ENCODE assay signal across 18 cellular contexts in genomic region chr1:227654858-227655752, GRCh38.
DNase-seq lines count a peak whose midpoint lies in the region; ATAC-seq lines count a peak whose summit lies in the region.
"Had no signal": no experiment of that assay in that cellular context is flagged by ENCODE, and none has a peak within 500 bp of the region (broad histone marks: within the 10 kb centered on the region; RNA-seq: fewer than 3 reads in every experiment).

No MANE protein-coding gene starts in this region.

- H3K9me3 Mint-ChIP-seq in CD4-positive, CD25-positive, alpha-beta regulatory T cell, result peaks cover 0 to 70% (median 23%) of the 10 kb centered on the region in 7 donors

- H3K27ac ChIP-seq in CD4-positive, CD25-positive, alpha-beta regulatory T cell (ENCODE audit: insufficient read depth, low read length, poor library complexity, severe bottlenecking), result no peak overlapping the region
- no peak overlapping the region for H3K27ac ChIP-seq in HUES48 (ENCODE audit: low read depth, low read length)
- H3K27ac ChIP-seq: gastrocnemius medialis, left ventricle myocardium inferior, parathyroid adenoma, testis had no signal

- H3K4me3 Mint-ChIP-seq in CD4-positive, CD25-positive, alpha-beta regulatory T cell, result no peak overlapping the region

- no peak overlapping the region for H3K9ac ChIP-seq in HUES48 (ENCODE audit: low read depth, low read length)
- H3K9ac ChIP-seq: parathyroid adenoma had no signal

- no peaks in the 10 kb centered on the region for H3K27me3 Mint-ChIP-seq in CD4-positive, CD25-positive, alpha-beta regulatory T cell

- H3K36me3 ChIP-seq in CD4-positive, CD25-positive, alpha-beta regulatory T cell (ENCODE audit: control insufficient read depth, insufficient read depth, low read length), result peaks cover 35% of the 10 kb centered on the region
- peaks cover 47% of the 10 kb centered on the region for H3K36me3 ChIP-seq in HUES48 (ENCODE audit: control insufficient read depth, insufficient read depth, low read length)

- no peak for DNase-seq in CD4-positive, CD25-positive, alpha-beta regulatory T cell
- DNase-seq in amniotic epithelial cell (ENCODE audit: low read depth), result peak; percentile 3
- DNase-seq in kidney tubule cell (ENCODE audit: low spot score), result peak; percentile 2
- DNase-seq in NCI-H1436 treated with DMSO at 0.1 percent for 48 hours (lab: John Stamatoyannopoulos, UW), result no peak
- DNase-seq in GDM1 (lab: John Stamatoyannopoulos, UW), result no peak
- no peak for DNase-seq in NCI-H1694 (lab: John Stamatoyannopoulos, UW)
- DNase-seq: activated effector memory CD4-positive, alpha-beta T cell treated with anti-CD3 and anti-CD28 coated beads, Interleukin-2, amount 50 U/mL, for 16 hours; aorta; Caco-2; gastrocnemius medialis; left ventricle myocardium inferior; NCI-H1417 treated with DMSO at 0.1 percent for 48 hours; SHP77 treated with DMSO at 0.1 percent for 48 hours; T-helper 2 cell; testis had no signal

- no peaks in the 10 kb centered on the region for H3K27me3 ChIP-seq in CD4-positive, CD25-positive, alpha-beta regulatory T cell (ENCODE audit: control insufficient read depth, insufficient read depth, low read length)
- no peaks in the 10 kb centered on the region for H3K27me3 ChIP-seq in HUES48 (ENCODE audit: control insufficient read depth, insufficient read depth, low read length)
- H3K27me3 ChIP-seq: gastrocnemius medialis, testis had no signal

- H3K36me3 Mint-ChIP-seq in CD4-positive, CD25-positive, alpha-beta regulatory T cell, result peaks cover 44% of the 10 kb centered on the region

- ATAC-seq in CD4-positive, CD25-positive, alpha-beta regulatory T cell (ENCODE audit: low read depth in 2 of 2), result no peak
- no peak for ATAC-seq in HG03469 (IDR thresholded peaks at IDR 0.05; ENCODE audit: unreplicated experiment)
- ATAC-seq: gastrocnemius medialis had no signal

- H3K4me1 Mint-ChIP-seq in CD4-positive, CD25-positive, alpha-beta regulatory T cell, result no peaks in the 10 kb centered on the region

- H3K9me3 ChIP-seq in CD4-positive, CD25-positive, alpha-beta regulatory T cell (ENCODE audit: control insufficient read depth in 2 of 2, low read length in 2 of 2), result peaks cover 95 to 96% of the 10 kb centered on the region in 2 experiments
- H3K9me3 ChIP-seq in HUES48 (ENCODE audit: control insufficient read depth, insufficient read depth, low read length), result peaks cover 100% of the 10 kb centered on the region
- H3K9me3 ChIP-seq: testis had no signal

- H3K4me1 ChIP-seq in CD4-positive, CD25-positive, alpha-beta regulatory T cell (ENCODE audit: control insufficient read depth, insufficient read depth, low read length, poor library complexity, severe bottlenecking), result no peaks in the 10 kb centered on the region
- H3K4me1 ChIP-seq in HUES48 (ENCODE audit: control insufficient read depth, insufficient read depth, low read length), result no peaks in the 10 kb centered on the region
- H3K4me1 ChIP-seq: Caco-2, gastrocnemius medialis, left ventricle myocardium inferior, parathyroid adenoma, testis had no signal

- peak overlapping the region; percentile 4 for H3K4me3 ChIP-seq in CD4-positive, CD25-positive, alpha-beta regulatory T cell (ENCODE audit: low read depth, low read length)
- peak overlapping the region; percentile 17; the same call in 1 of the 2 replicates for H3K4me3 ChIP-seq in HUES48 (ENCODE audit: low read depth, low read length)
- H3K4me3 ChIP-seq: left ventricle myocardium inferior, testis had no signal

- H3K27ac Mint-ChIP-seq in CD4-positive, CD25-positive, alpha-beta regulatory T cell, result peak overlapping the region in 1 of 3 donors; percentile 14

Comparison
In these comparisons a context has a peak if more than half of its experiments do, and no peak if none do; other contexts are left out.
1. DNase-seq: peak in amniotic epithelial cell (single experiment) and kidney tubule cell (single experiment); none in CD4-positive, CD25-positive, alpha-beta regulatory T cell (0 of 3), NCI-H1436 treated with DMSO at 0.1 percent for 48 hours (single experiment), GDM1 (single experiment) and NCI-H1694 (single experiment).